In the genomic region with DNA sequence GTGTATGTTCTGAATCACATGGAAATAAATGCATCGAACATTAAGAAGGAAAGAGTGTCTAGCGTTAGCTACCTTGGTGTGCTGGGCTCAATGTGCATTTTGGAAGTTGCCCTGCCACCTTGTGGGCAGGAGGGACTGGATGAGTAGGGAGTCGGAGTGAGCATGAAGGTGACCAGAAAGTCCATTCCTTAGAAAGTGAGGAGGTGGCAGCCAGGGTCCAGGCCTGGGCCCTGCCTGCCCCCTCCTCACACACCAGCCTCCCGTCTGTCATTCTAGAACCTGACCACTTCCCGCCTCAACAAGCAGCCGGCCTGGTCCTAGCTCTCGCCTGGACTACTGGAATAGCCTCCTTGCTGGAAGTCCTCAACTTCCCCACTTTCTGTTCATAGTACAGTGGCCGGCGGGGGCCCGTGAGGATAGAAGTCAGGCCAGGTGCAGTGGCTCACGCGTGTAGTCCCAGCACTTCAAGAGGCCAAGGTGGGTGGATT, we compare ENCODE assay signal across 3 cellular contexts.
TF ChIP-seq lines count a peak whose summit lies in the region.

No MANE protein-coding gene starts in this region.

TF ChIP-seq in SK-N-SH, 30 proteins besides CTCF, POLR2A, EP300 and RAD21:
- TF ChIP-seq GABPA (IDR thresholded peaks at IDR 0.05; ENCODE audit: low read depth), result no peak

TF ChIP-seq in SK-N-SH treated with all-trans-retinoic acid at 6 μM for 48 hours, 23 proteins besides CTCF, POLR2A, EP300 and RAD21:
- TF ChIP-seq TCF4 (CRISPR knock-in tag; IDR thresholded peaks at IDR 0.05; ENCODE audit: borderline replicate concordance), result no peak
- TF ChIP-seq, protein P1, sequence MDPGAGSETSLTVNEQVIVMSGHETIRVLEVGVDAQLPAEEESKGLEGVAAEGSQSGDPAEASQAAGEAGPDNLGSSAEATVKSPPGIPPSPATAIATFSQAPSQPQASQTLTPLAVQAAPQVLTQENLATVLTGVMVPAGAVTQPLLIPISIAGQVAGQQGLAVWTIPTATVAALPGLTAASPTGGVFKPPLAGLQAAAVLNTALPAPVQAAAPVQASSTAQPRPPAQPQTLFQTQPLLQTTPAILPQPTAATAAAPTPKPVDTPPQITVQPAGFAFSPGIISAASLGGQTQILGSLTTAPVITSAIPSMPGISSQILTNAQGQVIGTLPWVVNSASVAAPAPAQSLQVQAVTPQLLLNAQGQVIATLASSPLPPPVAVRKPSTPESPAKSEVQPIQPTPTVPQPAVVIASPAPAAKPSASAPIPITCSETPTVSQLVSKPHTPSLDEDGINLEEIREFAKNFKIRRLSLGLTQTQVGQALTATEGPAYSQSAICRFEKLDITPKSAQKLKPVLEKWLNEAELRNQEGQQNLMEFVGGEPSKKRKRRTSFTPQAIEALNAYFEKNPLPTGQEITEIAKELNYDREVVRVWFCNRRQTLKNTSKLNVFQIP (CRISPR knock-in tag; IDR thresholded peaks at IDR 0.05; ENCODE audit: borderline replicate concordance, low read depth), result no peak
- TF ChIP-seq RARB (CRISPR knock-in tag; IDR thresholded peaks at IDR 0.05), result no peak
- TF ChIP-seq, protein P2, sequence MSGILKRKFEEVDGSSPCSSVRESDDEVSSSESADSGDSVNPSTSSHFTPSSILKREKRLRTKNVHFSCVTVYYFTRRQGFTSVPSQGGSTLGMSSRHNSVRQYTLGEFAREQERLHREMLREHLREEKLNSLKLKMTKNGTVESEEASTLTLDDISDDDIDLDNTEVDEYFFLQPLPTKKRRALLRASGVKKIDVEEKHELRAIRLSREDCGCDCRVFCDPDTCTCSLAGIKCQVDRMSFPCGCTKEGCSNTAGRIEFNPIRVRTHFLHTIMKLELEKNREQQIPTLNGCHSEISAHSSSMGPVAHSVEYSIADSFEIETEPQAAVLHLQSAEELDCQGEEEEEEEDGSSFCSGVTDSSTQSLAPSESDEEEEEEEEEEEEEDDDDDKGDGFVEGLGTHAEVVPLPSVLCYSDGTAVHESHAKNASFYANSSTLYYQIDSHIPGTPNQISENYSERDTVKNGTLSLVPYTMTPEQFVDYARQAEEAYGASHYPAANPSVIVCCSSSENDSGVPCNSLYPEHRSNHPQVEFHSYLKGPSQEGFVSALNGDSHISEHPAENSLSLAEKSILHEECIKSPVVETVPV (CRISPR knock-in tag; IDR thresholded peaks at IDR 0.05), result no peak
- no peak for TF ChIP-seq CSDC2 (CRISPR knock-in tag; IDR thresholded peaks at IDR 0.05)
- no peak for TF ChIP-seq ZNF70 (CRISPR knock-in tag; IDR thresholded peaks at IDR 0.05)
- no peak for TF ChIP-seq GLIS3 (CRISPR knock-in tag; IDR thresholded peaks at IDR 0.05)
- no peak for TF ChIP-seq PPARA (CRISPR knock-in tag; IDR thresholded peaks at IDR 0.05; ENCODE audit: borderline replicate concordance)
- TF ChIP-seq, protein P3, sequence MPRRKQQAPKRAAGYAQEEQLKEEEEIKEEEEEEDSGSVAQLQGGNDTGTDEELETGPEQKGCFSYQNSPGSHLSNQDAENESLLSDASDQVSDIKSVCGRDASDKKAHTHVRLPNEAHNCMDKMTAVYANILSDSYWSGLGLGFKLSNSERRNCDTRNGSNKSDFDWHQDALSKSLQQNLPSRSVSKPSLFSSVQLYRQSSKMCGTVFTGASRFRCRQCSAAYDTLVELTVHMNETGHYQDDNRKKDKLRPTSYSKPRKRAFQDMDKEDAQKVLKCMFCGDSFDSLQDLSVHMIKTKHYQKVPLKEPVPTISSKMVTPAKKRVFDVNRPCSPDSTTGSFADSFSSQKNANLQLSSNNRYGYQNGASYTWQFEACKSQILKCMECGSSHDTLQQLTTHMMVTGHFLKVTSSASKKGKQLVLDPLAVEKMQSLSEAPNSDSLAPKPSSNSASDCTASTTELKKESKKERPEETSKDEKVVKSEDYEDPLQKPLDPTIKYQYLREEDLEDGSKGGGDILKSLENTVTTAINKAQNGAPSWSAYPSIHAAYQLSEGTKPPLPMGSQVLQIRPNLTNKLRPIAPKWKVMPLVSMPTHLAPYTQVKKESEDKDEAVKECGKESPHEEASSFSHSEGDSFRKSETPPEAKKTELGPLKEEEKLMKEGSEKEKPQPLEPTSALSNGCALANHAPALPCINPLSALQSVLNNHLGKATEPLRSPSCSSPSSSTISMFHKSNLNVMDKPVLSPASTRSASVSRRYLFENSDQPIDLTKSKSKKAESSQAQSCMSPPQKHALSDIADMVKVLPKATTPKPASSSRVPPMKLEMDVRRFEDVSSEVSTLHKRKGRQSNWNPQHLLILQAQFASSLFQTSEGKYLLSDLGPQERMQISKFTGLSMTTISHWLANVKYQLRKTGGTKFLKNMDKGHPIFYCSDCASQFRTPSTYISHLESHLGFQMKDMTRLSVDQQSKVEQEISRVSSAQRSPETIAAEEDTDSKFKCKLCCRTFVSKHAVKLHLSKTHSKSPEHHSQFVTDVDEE (CRISPR knock-in tag; IDR thresholded peaks at IDR 0.05), result no peak
- no peak for TF ChIP-seq ISL1 (CRISPR knock-in tag; IDR thresholded peaks at IDR 0.05)
- TF ChIP-seq SNAI2 (CRISPR knock-in tag; IDR thresholded peaks at IDR 0.05), result no peak
- no peak for TF ChIP-seq ZFP3 (CRISPR knock-in tag; IDR thresholded peaks at IDR 0.05)
- TF ChIP-seq OSR1 (CRISPR knock-in tag; IDR thresholded peaks at IDR 0.05), result no peak
- no peak for TF ChIP-seq ESRRG (CRISPR knock-in tag; IDR thresholded peaks at IDR 0.05)
- TF ChIP-seq BACH2 (CRISPR knock-in tag; IDR thresholded peaks at IDR 0.05; ENCODE audit: borderline replicate concordance), result no peak
- TF ChIP-seq, protein P4, sequence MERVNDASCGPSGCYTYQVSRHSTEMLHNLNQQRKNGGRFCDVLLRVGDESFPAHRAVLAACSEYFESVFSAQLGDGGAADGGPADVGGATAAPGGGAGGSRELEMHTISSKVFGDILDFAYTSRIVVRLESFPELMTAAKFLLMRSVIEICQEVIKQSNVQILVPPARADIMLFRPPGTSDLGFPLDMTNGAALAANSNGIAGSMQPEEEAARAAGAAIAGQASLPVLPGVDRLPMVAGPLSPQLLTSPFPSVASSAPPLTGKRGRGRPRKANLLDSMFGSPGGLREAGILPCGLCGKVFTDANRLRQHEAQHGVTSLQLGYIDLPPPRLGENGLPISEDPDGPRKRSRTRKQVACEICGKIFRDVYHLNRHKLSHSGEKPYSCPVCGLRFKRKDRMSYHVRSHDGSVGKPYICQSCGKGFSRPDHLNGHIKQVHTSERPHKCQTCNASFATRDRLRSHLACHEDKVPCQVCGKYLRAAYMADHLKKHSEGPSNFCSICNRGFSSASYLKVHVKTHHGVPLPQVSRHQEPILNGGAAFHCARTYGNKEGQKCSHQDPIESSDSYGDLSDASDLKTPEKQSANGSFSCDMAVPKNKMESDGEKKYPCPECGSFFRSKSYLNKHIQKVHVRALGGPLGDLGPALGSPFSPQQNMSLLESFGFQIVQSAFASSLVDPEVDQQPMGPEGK (CRISPR knock-in tag; IDR thresholded peaks at IDR 0.05; ENCODE audit: borderline replicate concordance), result no peak
- TF ChIP-seq ZNF565 (CRISPR knock-in tag; conservative IDR thresholded peaks at IDR 0.05; ENCODE audit: low read depth), result no peak
- TF ChIP-seq ZNF8 (CRISPR knock-in tag; IDR thresholded peaks at IDR 0.05), result no peak
- no peak for TF ChIP-seq TOX (CRISPR knock-in tag; IDR thresholded peaks at IDR 0.05; ENCODE audit: borderline replicate concordance)
- no peak for TF ChIP-seq ZFP30 (CRISPR knock-in tag; IDR thresholded peaks at IDR 0.05)
TF ChIP-seq in SK-N-SH treated with all-trans-retinoic acid at 6 μM for 48 hours: peak in this region for 0.

TF ChIP-seq in HEK293T, 16 proteins besides CTCF, POLR2A, EP300 and RAD21:
- no peak for TF ChIP-seq ELF4 (IDR thresholded peaks at IDR 0.05)
- TF ChIP-seq, protein P5, sequence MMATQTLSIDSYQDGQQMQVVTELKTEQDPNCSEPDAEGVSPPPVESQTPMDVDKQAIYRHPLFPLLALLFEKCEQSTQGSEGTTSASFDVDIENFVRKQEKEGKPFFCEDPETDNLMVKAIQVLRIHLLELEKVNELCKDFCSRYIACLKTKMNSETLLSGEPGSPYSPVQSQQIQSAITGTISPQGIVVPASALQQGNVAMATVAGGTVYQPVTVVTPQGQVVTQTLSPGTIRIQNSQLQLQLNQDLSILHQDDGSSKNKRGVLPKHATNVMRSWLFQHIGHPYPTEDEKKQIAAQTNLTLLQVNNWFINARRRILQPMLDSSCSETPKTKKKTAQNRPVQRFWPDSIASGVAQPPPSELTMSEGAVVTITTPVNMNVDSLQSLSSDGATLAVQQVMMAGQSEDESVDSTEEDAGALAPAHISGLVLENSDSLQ (IDR thresholded peaks at IDR 0.05), result no peak
- TF ChIP-seq TARDBP (IDR thresholded peaks at IDR 0.05), result no peak
- TF ChIP-seq BHLHE40 (IDR thresholded peaks at IDR 0.05; ENCODE audit: borderline replicate concordance), result no peak
- no peak for TF ChIP-seq ARNT (IDR thresholded peaks at IDR 0.05)
- TF ChIP-seq ZNF384 (IDR thresholded peaks at IDR 0.05), result no peak
- no peak for TF ChIP-seq CTBP1 (IDR thresholded peaks at IDR 0.05; ENCODE audit: borderline replicate concordance)
- no peak for TF ChIP-seq L3MBTL2 (conservative IDR thresholded peaks at IDR 0.05)
- TF ChIP-seq LEF1 (IDR thresholded peaks at IDR 0.05; ENCODE audit: borderline replicate concordance), result no peak
- no peak for TF ChIP-seq FOXM1 (IDR thresholded peaks at IDR 0.05; ENCODE audit: borderline replicate concordance)
- TF ChIP-seq HDGF (IDR thresholded peaks at IDR 0.05; ENCODE audit: borderline replicate concordance), result no peak
- no peak for TF ChIP-seq SUZ12 (IDR thresholded peaks at IDR 0.05)
- no peak for TF ChIP-seq NFRKB (IDR thresholded peaks at IDR 0.05)
- TF ChIP-seq FOXK2 (IDR thresholded peaks at IDR 0.05), result no peak
- TF ChIP-seq FOXA1 (IDR thresholded peaks at IDR 0.05), result no peak
